1 cellular context compared by ENCODE assay signal in the genomic region with DNA sequence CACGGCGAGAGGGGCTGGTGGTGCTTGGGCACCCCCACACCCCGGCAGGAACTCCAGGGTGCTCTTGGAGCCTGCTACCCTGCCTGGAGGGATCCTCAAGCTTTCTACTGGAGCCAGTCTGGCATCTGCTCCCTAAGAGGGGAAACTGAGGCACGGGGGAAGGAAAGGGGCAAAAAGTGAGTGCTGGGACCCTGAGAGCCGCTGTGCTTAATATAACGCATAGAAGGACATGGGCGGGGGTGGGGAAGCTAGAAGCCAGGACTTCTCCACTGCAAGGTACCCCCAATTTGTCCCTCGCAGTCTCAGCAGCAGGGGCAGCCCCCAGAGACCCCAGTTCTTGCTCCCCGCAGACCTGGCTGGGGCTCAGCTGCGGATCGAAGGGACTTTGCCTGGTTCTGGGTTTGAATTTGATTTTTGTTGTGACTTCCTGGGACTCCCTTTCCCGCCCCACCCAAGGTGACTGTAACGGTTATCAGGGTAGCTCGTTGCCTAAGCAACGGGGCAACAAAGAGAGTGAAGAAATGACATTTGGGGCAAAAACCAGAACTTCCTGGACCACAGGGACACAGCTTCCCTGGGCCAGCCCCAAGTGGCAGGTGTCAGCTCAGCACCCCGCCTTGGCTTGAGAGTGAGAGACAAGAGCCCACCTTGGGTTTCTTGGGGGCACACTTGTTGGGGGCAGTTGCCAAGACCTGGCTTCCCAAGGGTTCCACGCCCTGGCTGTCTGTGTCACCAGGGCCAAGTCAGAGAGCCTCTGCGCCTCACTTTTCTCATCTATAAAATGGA.
TF ChIP-seq lines count a peak whose summit lies in the region.

No MANE protein-coding gene starts in this region.

TF ChIP-seq in GM12878, 131 proteins besides CTCF, POLR2A, EP300 and RAD21 (continued from another document):
- TF ChIP-seq, protein P1, sequence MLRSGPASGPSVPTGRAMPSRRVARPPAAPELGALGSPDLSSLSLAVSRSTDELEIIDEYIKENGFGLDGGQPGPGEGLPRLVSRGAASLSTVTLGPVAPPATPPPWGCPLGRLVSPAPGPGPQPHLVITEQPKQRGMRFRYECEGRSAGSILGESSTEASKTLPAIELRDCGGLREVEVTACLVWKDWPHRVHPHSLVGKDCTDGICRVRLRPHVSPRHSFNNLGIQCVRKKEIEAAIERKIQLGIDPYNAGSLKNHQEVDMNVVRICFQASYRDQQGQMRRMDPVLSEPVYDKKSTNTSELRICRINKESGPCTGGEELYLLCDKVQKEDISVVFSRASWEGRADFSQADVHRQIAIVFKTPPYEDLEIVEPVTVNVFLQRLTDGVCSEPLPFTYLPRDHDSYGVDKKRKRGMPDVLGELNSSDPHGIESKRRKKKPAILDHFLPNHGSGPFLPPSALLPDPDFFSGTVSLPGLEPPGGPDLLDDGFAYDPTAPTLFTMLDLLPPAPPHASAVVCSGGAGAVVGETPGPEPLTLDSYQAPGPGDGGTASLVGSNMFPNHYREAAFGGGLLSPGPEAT (IDR thresholded peaks at IDR 0.05; ENCODE audit: low read depth) = no peak; the same call in 1 of the 2 replicates
- TF ChIP-seq ZNF687 (IDR thresholded peaks at IDR 0.05) (no peak), IRF4 (IDR thresholded peaks at IDR 0.05; ENCODE audit: low read depth, low read length) (no peak), MXI1 (IDR thresholded peaks at IDR 0.05; ENCODE audit: low read depth, low read length) (peak; percentile 88), BHLHE40 (IDR thresholded peaks at IDR 0.05; ENCODE audit: borderline replicate concordance in 1 of 2, low read depth in 2 of 2, low read length in 1 of 2) (0 out of 4 replicates have a peak, but pooled peaks have one; percentile 8 to 43), MYC (IDR thresholded peaks at IDR 0.05; ENCODE audit: insufficient read depth, insufficient read length, insufficient replicate concordance, low read length, severe bottlenecking) (no peak), TCF7 (IDR thresholded peaks at IDR 0.05; ENCODE audit: borderline replicate concordance) (no peak), POLR2AphosphoS5 (IDR thresholded peaks at IDR 0.05; ENCODE audit: low read length) (peak; percentile 61; the same call in 1 of the 2 replicates), CEBPB (IDR thresholded peaks at IDR 0.05; ENCODE audit: borderline replicate concordance in 1 of 2, low read depth in 2 of 2, low read length in 2 of 2) (no peak), NKRF (conservative IDR thresholded peaks at IDR 0.05) (peak; percentile 85), TBL1XR1 (IDR thresholded peaks at IDR 0.05; ENCODE audit: low read depth, low read length) (no peak), SMARCA5 (IDR thresholded peaks at IDR 0.05) (0 out of 2 replicates have a peak, but pooled peaks have one; percentile 46), ETV6 (conservative IDR thresholded peaks at IDR 0.05 in 1 of 2, IDR thresholded peaks at IDR 0.05 in 1 of 2; ENCODE audit: borderline replicate concordance in 1 of 2, low read depth in 1 of 2) (peak in 1 of 2 experiments; percentile 64; a peak in 2 of 4 replicates), MTA3 (IDR thresholded peaks at IDR 0.05; ENCODE audit: borderline replicate concordance, low read length) (no peak; the same call in 1 of the 2 replicates)
- TF ChIP-seq, protein P2, sequence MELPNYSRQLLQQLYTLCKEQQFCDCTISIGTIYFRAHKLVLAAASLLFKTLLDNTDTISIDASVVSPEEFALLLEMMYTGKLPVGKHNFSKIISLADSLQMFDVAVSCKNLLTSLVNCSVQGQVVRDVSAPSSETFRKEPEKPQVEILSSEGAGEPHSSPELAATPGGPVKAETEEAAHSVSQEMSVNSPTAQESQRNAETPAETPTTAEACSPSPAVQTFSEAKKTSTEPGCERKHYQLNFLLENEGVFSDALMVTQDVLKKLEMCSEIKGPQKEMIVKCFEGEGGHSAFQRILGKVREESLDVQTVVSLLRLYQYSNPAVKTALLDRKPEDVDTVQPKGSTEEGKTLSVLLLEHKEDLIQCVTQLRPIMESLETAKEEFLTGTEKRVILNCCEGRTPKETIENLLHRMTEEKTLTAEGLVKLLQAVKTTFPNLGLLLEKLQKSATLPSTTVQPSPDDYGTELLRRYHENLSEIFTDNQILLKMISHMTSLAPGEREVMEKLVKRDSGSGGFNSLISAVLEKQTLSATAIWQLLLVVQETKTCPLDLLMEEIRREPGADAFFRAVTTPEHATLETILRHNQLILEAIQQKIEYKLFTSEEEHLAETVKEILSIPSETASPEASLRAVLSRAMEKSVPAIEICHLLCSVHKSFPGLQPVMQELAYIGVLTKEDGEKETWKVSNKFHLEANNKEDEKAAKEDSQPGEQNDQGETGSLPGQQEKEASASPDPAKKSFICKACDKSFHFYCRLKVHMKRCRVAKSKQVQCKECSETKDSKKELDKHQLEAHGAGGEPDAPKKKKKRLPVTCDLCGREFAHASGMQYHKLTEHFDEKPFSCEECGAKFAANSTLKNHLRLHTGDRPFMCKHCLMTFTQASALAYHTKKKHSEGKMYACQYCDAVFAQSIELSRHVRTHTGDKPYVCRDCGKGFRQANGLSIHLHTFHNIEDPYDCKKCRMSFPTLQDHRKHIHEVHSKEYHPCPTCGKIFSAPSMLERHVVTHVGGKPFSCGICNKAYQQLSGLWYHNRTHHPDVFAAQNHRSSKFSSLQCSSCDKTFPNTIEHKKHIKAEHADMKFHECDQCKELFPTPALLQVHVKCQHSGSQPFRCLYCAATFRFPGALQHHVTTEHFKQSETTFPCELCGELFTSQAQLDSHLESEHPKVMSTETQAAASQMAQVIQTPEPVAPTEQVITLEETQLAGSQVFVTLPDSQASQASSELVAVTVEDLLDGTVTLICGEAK (IDR thresholded peaks at IDR 0.05; ENCODE audit: borderline replicate concordance) = no peak; the same call in 1 of the 2 replicates
